ENCODE assay signal across 7 cellular contexts in the genomic region with DNA sequence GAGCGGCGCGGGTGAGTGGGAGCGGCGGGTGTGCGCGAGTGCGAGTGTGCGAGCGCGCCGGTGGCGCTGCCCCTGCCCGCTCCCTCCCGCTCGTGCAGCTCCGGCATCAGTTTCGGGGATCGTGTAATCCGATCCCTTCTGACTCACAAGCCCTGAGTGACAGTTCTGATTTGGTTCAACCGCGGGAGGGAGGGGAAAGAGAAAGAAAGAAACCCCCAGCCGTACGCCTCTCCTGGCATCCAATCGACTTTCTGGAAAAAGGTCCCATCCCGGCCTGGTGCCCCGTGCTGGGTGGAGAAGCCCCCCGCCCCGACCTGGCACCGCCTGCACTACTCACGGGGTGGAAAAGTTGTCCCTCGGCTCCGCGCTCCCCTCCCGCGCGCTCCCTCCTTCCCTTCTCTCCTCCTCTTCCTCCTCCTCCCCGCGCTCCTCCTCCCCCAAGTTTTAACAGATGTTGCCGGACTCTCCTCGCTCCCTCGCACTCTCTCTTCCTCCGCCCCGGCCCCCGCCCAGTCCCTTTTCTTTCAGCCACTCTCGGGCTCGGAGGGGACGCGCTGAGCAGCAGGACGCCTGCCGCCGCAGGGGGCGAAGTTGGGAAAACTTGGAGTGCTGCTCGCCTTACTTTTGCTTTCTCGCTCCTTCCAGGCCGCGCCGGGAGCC. TPM values are rescaled to one million over a fixed set of nuclear protein-coding genes. Genes with fewer than 3 reads are reported as not detected.
DNase-seq lines count a peak whose midpoint lies in the region; ATAC-seq lines count a peak whose summit lies in the region.

TSS of gene GLI3 (minus strand) at position 48 of the 660 bp plus-strand sequence. CDS start 13,956 bp downstream, outside the sequence.

- H3K9me3 ChIP-seq in Karpas-422 (ENCODE audit: low read length): no peaks in the 10 kb centered on the region
- no peaks in the 10 kb centered on the region for H3K9me3 ChIP-seq in neuron (ENCODE audit: low read length)

- DNase-seq in GM04504 (ENCODE audit: low read depth) (peak; percentile 91), Karpas-422 (peak; percentile 83), glomerular endothelial cell (ENCODE audit: extremely low read depth, low read depth, low spot score) (no peak), NCI-H1930 (lab: John Stamatoyannopoulos, UW) (no peak)
- DNase-seq in activated T-helper 2 cell treated with anti-CD3 and anti-CD28 coated beads, Interferon-gamma antibody, Interleukin-2, Interleukin-4, amounts not matched to agents 10 μg/mL and 5 μg/mL and 100 μg/mL, durations not matched to agents 14 hours and 24 hours and 36 hours (ENCODE audit: low spot score): peak; percentile 12

- H3K4me1 Mint-ChIP-seq in activated T-helper 2 cell treated with anti-CD3 and anti-CD28 coated beads, Interferon-gamma antibody, Interleukin-2, Interleukin-4, amounts not matched to agents 10 μg/mL and 5 μg/mL and 100 μg/mL, durations not matched to agents 14 hours and 24 hours and 36 hours (ENCODE audit: low read depth): peaks cover 8% of the 10 kb centered on the region

- ATAC-seq in GM21528 (IDR thresholded peaks at IDR 0.05; ENCODE audit: low FRiP score, unreplicated experiment): peak; percentile 80

- peaks cover 72% of the 10 kb centered on the region for H3K27me3 Mint-ChIP-seq in activated T-helper 2 cell treated with anti-CD3 and anti-CD28 coated beads, Interferon-gamma antibody, Interleukin-2, Interleukin-4, amounts not matched to agents 10 μg/mL and 5 μg/mL and 100 μg/mL, durations not matched to agents 14 hours and 24 hours and 36 hours (ENCODE audit: low read depth)

- peak within 1 kb of the TSS; percentile 74 for H3K4me3 Mint-ChIP-seq in activated T-helper 2 cell treated with anti-CD3 and anti-CD28 coated beads, Interferon-gamma antibody, Interleukin-2, Interleukin-4, amounts not matched to agents 10 μg/mL and 5 μg/mL and 100 μg/mL, durations not matched to agents 14 hours and 24 hours and 36 hours (ENCODE audit: low read depth)

- H3K79me2 ChIP-seq in Karpas-422 (ENCODE audit: low read length): no peaks in the 10 kb centered on the region

- no peak within 1 kb of the TSS for H3K27ac Mint-ChIP-seq in activated T-helper 2 cell treated with anti-CD3 and anti-CD28 coated beads, Interferon-gamma antibody, Interleukin-2, Interleukin-4, amounts not matched to agents 10 μg/mL and 5 μg/mL and 100 μg/mL, durations not matched to agents 14 hours and 24 hours and 36 hours

- H3K27me3 ChIP-seq in Karpas-422 (ENCODE audit: low read length): no peaks in the 10 kb centered on the region
- H3K27me3 ChIP-seq in neuron (ENCODE audit: insufficient read depth, low read length): no peaks in the 10 kb centered on the region

- H3K9me3 Mint-ChIP-seq in activated T-helper 2 cell treated with anti-CD3 and anti-CD28 coated beads, Interferon-gamma antibody, Interleukin-2, Interleukin-4, amounts not matched to agents 10 μg/mL and 5 μg/mL and 100 μg/mL, durations not matched to agents 14 hours and 24 hours and 36 hours: no peaks in the 10 kb centered on the region

- H3K4me1 ChIP-seq in Karpas-422 (ENCODE audit: low read length) (no peaks in the 10 kb centered on the region), neuron (ENCODE audit: insufficient read depth, low read length) (peaks cover 45% of the 10 kb centered on the region)

- H3K36me3 ChIP-seq in Karpas-422 (ENCODE audit: insufficient read depth, low read length): no peaks in the 10 kb centered on the region
- no peaks in the 10 kb centered on the region for H3K36me3 ChIP-seq in neuron (ENCODE audit: insufficient read depth, low read length)

- H3K27ac ChIP-seq in Karpas-422 (ENCODE audit: low read length): no peak within 1 kb of the TSS

- no peaks in the 10 kb centered on the region for H3K36me3 Mint-ChIP-seq in activated T-helper 2 cell treated with anti-CD3 and anti-CD28 coated beads, Interferon-gamma antibody, Interleukin-2, Interleukin-4, amounts not matched to agents 10 μg/mL and 5 μg/mL and 100 μg/mL, durations not matched to agents 14 hours and 24 hours and 36 hours (ENCODE audit: low read depth)

- peak within 1 kb of the TSS; percentile 64 for H3K4me2 ChIP-seq in Karpas-422 (ENCODE audit: low read depth, low read length, poor library complexity, severe bottlenecking)

- H3K9me2 ChIP-seq in Karpas-422 (replicated peaks; ENCODE audit: insufficient read depth, low read length): no peaks in the 10 kb centered on the region

- H3K4me3 ChIP-seq in Karpas-422 (ENCODE audit: low read length) (peak within 1 kb of the TSS; percentile 63), neuron (ENCODE audit: low read length) (peak within 1 kb of the TSS; percentile 86)

- peak within 1 kb of the TSS; percentile 55 for H3K9ac ChIP-seq in Karpas-422 (ENCODE audit: low read length)

- peak within 1 kb of the TSS; percentile 54; the same call in 1 of the 2 replicates for H2AFZ ChIP-seq in Karpas-422 (ENCODE audit: low read length)
- peak within 1 kb of the TSS; percentile 61 for H2AFZ ChIP-seq in neuron (ENCODE audit: low read depth, low read length)

- intact Hi-C loops in activated T-helper 2 cell treated with anti-CD3 and anti-CD28 coated beads, Interferon-gamma antibody, Interleukin-2, Interleukin-4, amounts not matched to agents 10 μg/mL and 5 μg/mL and 100 μg/mL, durations not matched to agents 14 hours and 24 hours and 36 hours (cut with micrococcal nuclease): no loop called here

- H4K20me1 ChIP-seq in Karpas-422 (ENCODE audit: insufficient read depth, low read depth, low read length): no peaks in the 10 kb centered on the region

RNA-seq across cellular contexts. Expression of gene GLI3, which starts in this region (rescaled TPM):
- 0.07 TPM in 1 of 2 replicates, not detected in the other for total RNA-seq in Karpas-422 (2014; rRNA removed; shearing (Covaris generic); ENCODE audit: low replicate concordance)
- not detected in 2 replicates for total RNA-seq in activated T-helper 2 cell treated with anti-CD3 and anti-CD28 coated beads, Interferon-gamma antibody, Interleukin-2, Interleukin-4, amounts not matched to agents 10 μg/mL and 5 μg/mL and 100 μg/mL, durations not matched to agents 14 hours and 24 hours and 36 hours
- 7.0 and 10.9 TPM in 2 replicates for total RNA-seq in glomerular endothelial cell

Comparison
In these comparisons a context has a peak if more than half of its experiments do, and no peak if none do; other contexts are left out.
1. Peak in DNase-seq, H3K4me3 ChIP-seq, H3K9ac ChIP-seq and H3K4me2 ChIP-seq in Karpas-422; RNA of the gene not detected or under 1 TPM.
2. Peak in DNase-seq in activated T-helper 2 cell treated with anti-CD3 and anti-CD28 coated beads, Interferon-gamma antibody, Interleukin-2, Interleukin-4, amounts not matched to agents 10 μg/mL and 5 μg/mL and 100 μg/mL, durations not matched to agents 14 hours and 24 hours and 36 hours; RNA of the gene not detected or under 1 TPM.